In genomic region chr11:119057000-119057769, GRCh38 we compare ENCODE assay signal across 8 cellular contexts. TPM values are rescaled to one million over a fixed set of nuclear protein-coding genes. Genes with fewer than 3 reads are reported as not detected.
DNase-seq lines count a peak whose midpoint lies in the region; TF ChIP-seq lines count a peak whose summit lies in the region.

Gene HYOU1 (minus strand): TSS chr11:119057205. CDS start chr11:119056160, 1,045 bp downstream.

- H3T11ph ChIP-seq in H9 (ENCODE audit: low read length) = no peak within 1 kb of the TSS

- in situ Hi-C loops in G401 (cut with HindIII; ENCODE audit: low sequenced_read_pairs) = no loop called here

- H3K4me2 ChIP-seq in H9 (ENCODE audit: insufficient read depth, insufficient read length, low read length) = peak within 1 kb of the TSS; percentile 77

- H2BK15ac ChIP-seq in H9 (ENCODE audit: low read depth, low read length) = no peak within 1 kb of the TSS

- TF ChIP-seq CTCF in H9 (conservative IDR thresholded peaks at IDR 0.05) (peak; percentile 51; the same call in 2 of the 3 replicates), fibroblast of villous mesenchyme (IDR thresholded peaks at IDR 0.05; ENCODE audit: insufficient read depth, low read depth, low read length) (peak; percentile 29), neural crest cell (conservative IDR thresholded peaks at IDR 0.05) (peak; percentile 46)

- H4K8ac ChIP-seq in H9 (replicated peaks; ENCODE audit: insufficient read length, low read depth, low read length) = no peak within 1 kb of the TSS

- peaks cover 6% of the 10 kb centered on the region for H3K23me2 ChIP-seq in H9 (ENCODE audit: insufficient read length, low read depth, low read length, poor library complexity, severe bottlenecking)

- peak within 1 kb of the TSS; percentile 95 to 99 for H3K4me3 Mint-ChIP-seq in H9
- H3K4me3 Mint-ChIP-seq in neural crest cell = peak within 1 kb of the TSS; percentile 93

- peak within 1 kb of the TSS; percentile 92 for H3K4me3 ChIP-seq in MG63
- peak within 1 kb of the TSS; percentile 84 for H3K4me3 ChIP-seq in fibroblast of villous mesenchyme (ENCODE audit: low read depth, low read length)
- H3K4me3 ChIP-seq in stomach smooth muscle (ENCODE audit: low read length in 2 of 2) = peak within 1 kb of the TSS; percentile 89 to 92

- H3K27me3 Mint-ChIP-seq in H9 (ENCODE audit: low read depth) (no peaks in the 10 kb centered on the region), neural crest cell (ENCODE audit: low read depth) (no peaks in the 10 kb centered on the region)

- H3K14ac ChIP-seq in H9 (ENCODE audit: insufficient read depth, low read length) = peak within 1 kb of the TSS; percentile 87

- peaks cover 13 to 22% of the 10 kb centered on the region in 2 experiments for H3K4me1 Mint-ChIP-seq in H9
- H3K4me1 Mint-ChIP-seq in neural crest cell = peaks cover 26% of the 10 kb centered on the region

- H3K9me3 ChIP-seq in H9 (ENCODE audit: control insufficient read depth, low read depth, low read length) (no peaks in the 10 kb centered on the region), MG63 (no peaks in the 10 kb centered on the region), stomach smooth muscle (ENCODE audit: control insufficient read depth in 2 of 2, low read length in 2 of 2) (no peaks in the 10 kb centered on the region)

- no peak within 1 kb of the TSS for H2AFZ ChIP-seq in H9 (ENCODE audit: low read length)

- H3K36me3 Mint-ChIP-seq in H9 (ENCODE audit: insufficient read depth in 1 of 3, low read depth in 3 of 3) = peaks cover 43 to 46% (median 43%) of the 10 kb centered on the region in 3 experiments
- peaks cover 13% of the 10 kb centered on the region for H3K36me3 Mint-ChIP-seq in neural crest cell (ENCODE audit: low read depth)

- no peak within 1 kb of the TSS for H3K56ac ChIP-seq in H9 (ENCODE audit: insufficient read length, low read depth, low read length)

- no peak within 1 kb of the TSS for H3K23ac ChIP-seq in H9 (ENCODE audit: insufficient read length, low read depth, low read length)

- no CpG with 5 or more reads among the region's 79 CpGs for WGBS in H9 (ENCODE audit: extremely low coverage, insufficient read length, low lambda C conversion rate)

- H3K4me1 ChIP-seq in H9 (ENCODE audit: insufficient read depth, low read length) (no peaks in the 10 kb centered on the region; the same call in 1 of the 2 replicates), stomach smooth muscle (ENCODE audit: control insufficient read depth, insufficient read depth, low read length) (peaks cover 20% of the 10 kb centered on the region)

- no peak within 1 kb of the TSS for H2BK5ac ChIP-seq in H9 (ENCODE audit: insufficient read length, low read length)

- H4K20me1 ChIP-seq in H9 (ENCODE audit: control insufficient read depth, insufficient read depth, insufficient read length) = no peaks in the 10 kb centered on the region

- no peak within 1 kb of the TSS for H2BK120ac ChIP-seq in H9 (ENCODE audit: low read depth, low read length, poor library complexity, severe bottlenecking)

- H3K27me3 ChIP-seq in H9 (ENCODE audit: insufficient read depth, low read length) (0 out of 2 replicates have a peak, but pooled peaks cover 3% of the 10 kb centered on the region), MG63 (no peaks in the 10 kb centered on the region), stomach smooth muscle (ENCODE audit: control insufficient read depth in 1 of 2, insufficient read depth in 2 of 2, low read length in 2 of 2) (no peaks in the 10 kb centered on the region)

- H2BK20ac ChIP-seq in H9 (ENCODE audit: low read depth, low read length, poor library complexity, severe bottlenecking) = no peak within 1 kb of the TSS

- H3K79me2 ChIP-seq in H9 (ENCODE audit: insufficient read depth, low read length) = peaks cover 10% of the 10 kb centered on the region

- peaks cover 0 to 2% of the 10 kb centered on the region in 2 experiments; a peak in 3 of 5 replicates for H3K9me3 Mint-ChIP-seq in H9
- H3K9me3 Mint-ChIP-seq in neural crest cell = no peaks in the 10 kb centered on the region

- H3K27ac Mint-ChIP-seq in H9 (peak within 1 kb of the TSS; percentile 96 to 99 (median 99)), neural crest cell (ENCODE audit: unreplicated experiment) (peak within 1 kb of the TSS; percentile 98)

- no peak within 1 kb of the TSS for H2AK5ac ChIP-seq in H9 (ENCODE audit: insufficient read length, low read length)

- peaks cover 13% of the 10 kb centered on the region for H3K79me1 ChIP-seq in H9 (ENCODE audit: insufficient read depth, low read depth, low read length, poor library complexity, severe bottlenecking)

- H3K36me3 ChIP-seq in MG63 = peaks cover 39% of the 10 kb centered on the region
- peaks cover 25 to 29% of the 10 kb centered on the region in 2 donors for H3K36me3 ChIP-seq in stomach smooth muscle (ENCODE audit: control insufficient read depth in 2 of 2, insufficient read depth in 2 of 2, low read length in 2 of 2)

- H3K9ac ChIP-seq in H9 (ENCODE audit: extremely low read depth, insufficient read length, low read length) = peak within 1 kb of the TSS; percentile 86
- H3K9ac ChIP-seq in stomach smooth muscle (ENCODE audit: low read length in 2 of 2) = peak within 1 kb of the TSS; percentile 82 to 86

- H4K91ac ChIP-seq in H9 (ENCODE audit: insufficient read length, low read depth, low read length) = no peak within 1 kb of the TSS

- H3K27ac ChIP-seq in H9 (ENCODE audit: insufficient read length, low read depth, low read length) (peak within 1 kb of the TSS; percentile 29), stomach smooth muscle (ENCODE audit: low read length) (peak within 1 kb of the TSS; percentile 85)

- peak; percentile 96 for DNase-seq in G401 (ENCODE audit: low spot score)
- DNase-seq in H9 = peak; percentile 99
- DNase-seq in MG63 = peak; percentile 97
- DNase-seq in SHP77 treated with DMSO at 0.1 percent for 48 hours (lab: John Stamatoyannopoulos, UW) = peak; percentile 91
- peak; percentile 98 for DNase-seq in activated gamma-delta T cell (lab: John Stamatoyannopoulos, UW)
- peak; percentile 97 for DNase-seq in fibroblast of villous mesenchyme (ENCODE audit: low read depth)
- DNase-seq in neural crest cell (ENCODE audit: low read depth, low spot score) = peak; percentile 98

- H4K5ac ChIP-seq in H9 (ENCODE audit: insufficient read length, low read depth, low read length) = no peak within 1 kb of the TSS

- H3K18ac ChIP-seq in H9 (ENCODE audit: insufficient read length, low read depth, low read length) = peak within 1 kb of the TSS; percentile 92

- H3K4ac ChIP-seq in H9 (ENCODE audit: low read depth, low read length) = no peak within 1 kb of the TSS

- H2BK12ac ChIP-seq in H9 (ENCODE audit: insufficient read length, low read depth, low read length) = no peak within 1 kb of the TSS

RNA-seq across cellular contexts. Expression of gene HYOU1, which starts in this region (rescaled TPM):
- total RNA-seq in G401 (2014; rRNA removed; shearing (Covaris generic)) = 152 and 205 TPM in 2 replicates
- total RNA-seq in H9 (2021) = 228 and 234 TPM in 2 replicates
- total RNA-seq in MG63 (2014; rRNA removed; shearing (Covaris generic); ENCODE audit: low replicate concordance) = 137 and 228 TPM in 2 replicates
- 155 and 174 TPM in 2 replicates for total RNA-seq in fibroblast of villous mesenchyme
- 199 and 204 TPM in 2 replicates for total RNA-seq in neural crest cell

Comparison
In these comparisons a context has a peak if more than half of its experiments do, and no peak if none do; other contexts are left out.
1. Peak in every context shown above with its lines: DNase-seq, H3K4me3 ChIP-seq and H3K27ac ChIP-seq.